In the genomic region with DNA sequence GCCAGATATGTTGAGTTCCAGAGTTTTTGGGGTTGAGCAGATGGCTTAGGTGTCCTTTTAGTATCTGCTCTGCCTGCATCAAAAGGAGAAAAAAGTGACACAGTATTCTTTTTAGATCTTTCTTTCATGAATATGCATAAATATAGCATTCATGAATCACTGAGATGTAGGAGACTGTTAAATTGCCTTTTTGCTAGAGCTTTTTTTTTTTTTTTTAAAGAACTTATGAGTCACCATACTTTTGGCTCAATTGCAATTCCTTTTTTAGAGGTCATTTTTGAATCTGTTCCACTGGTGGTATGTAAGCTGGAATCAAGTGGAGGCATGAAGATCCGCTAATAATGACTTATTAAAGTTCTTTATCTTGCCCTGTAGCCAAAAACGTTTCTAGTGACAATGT, we compare ENCODE assay signal across 19 cellular contexts.
DNase-seq lines count a peak whose midpoint lies in the region; ATAC-seq, FAIRE-seq and TF ChIP-seq lines count a peak whose summit lies in the region.
"Had no signal": no experiment of that assay in that cellular context is flagged by ENCODE, and none has a peak within 500 bp of the region (broad histone marks: within the 10 kb centered on the region; RNA-seq: fewer than 3 reads in every experiment).

No MANE protein-coding gene starts in this region.

- dilution Hi-C loops in endothelial cell of umbilical vein (cut with MboI; ENCODE audit: extremely low pct_ligation_motif_present, low sequenced_read_pairs) = no loop called here

- FAIRE-seq in endothelial cell of umbilical vein (lab: Jason Lieb, UNC) = no peak
- FAIRE-seq: G401.6 had no signal

- H3K4me1 Mint-ChIP-seq in stimulated activated naive B cell treated with anti-CD40 and anti-IgM and Interleukin-4, amounts not matched to agents 10 μg/mL and 1 μg/mL and 100 μg/mL, for 72 hours = no peaks in the 10 kb centered on the region
- H3K4me1 Mint-ChIP-seq: activated CD8-positive, alpha-beta memory T cell treated with anti-CD3 and anti-CD28 coated beads, Interleukin-2, amount 10 ng/mL, durations not matched to agents 7 days and 5 days; activated naive CD8-positive, alpha-beta T cell treated with anti-CD3 and anti-CD28 coated beads, Interleukin-2, amount 10 ng/mL, durations not matched to agents 7 days and 5 days had no signal

- H3K27me3 ChIP-seq in endothelial cell of umbilical vein (ENCODE audit: control insufficient read depth in 2 of 2, insufficient read depth in 2 of 2, low read length in 2 of 2) (no peaks in the 10 kb centered on the region), lung (ENCODE audit: control insufficient read depth, insufficient read depth) (no peaks in the 10 kb centered on the region)
- H3K27me3 ChIP-seq: BLaER1, vagina had no signal

- DNase-seq in AG08395 (ENCODE audit: low spot score) = peak; percentile 73
- DNase-seq in LHCN-M2 (ENCODE audit: low read depth) = peak; percentile 74
- peak; percentile 18 for DNase-seq in endothelial cell of umbilical vein (ENCODE audit: low read depth, low spot score)
- DNase-seq in lung (ENCODE audit: low spot score) = no peak
- no peak for DNase-seq in stimulated activated naive B cell treated with anti-CD40 and anti-IgM and Interleukin-4, amounts not matched to agents 10 μg/mL and 1 μg/mL and 100 μg/mL, for 72 hours
- no peak for DNase-seq in NCI-H1694 treated with DMSO at 0.1 percent for 48 hours (lab: John Stamatoyannopoulos, UW)
- no peak for DNase-seq in HuH-7 (ENCODE audit: low spot score)
- DNase-seq: activated CD8-positive, alpha-beta memory T cell treated with anti-CD3 and anti-CD28 coated beads, Interleukin-2, amount 10 ng/mL, durations not matched to agents 7 days and 5 days; activated naive CD8-positive, alpha-beta T cell treated with anti-CD3 and anti-CD28 coated beads, Interleukin-2, amount 10 ng/mL, durations not matched to agents 7 days and 5 days; effector memory CD8-positive, alpha-beta T cell; KG1; NCI-H2081; SHP77; stimulated activated CD4-positive, alpha-beta T cell treated with anti-CD3 and anti-CD28 coated beads, Interleukin-1b, Interleukin-23, amount 100 ng/mL, for 48 hours had no signal

- H3K4me3 Mint-ChIP-seq in stimulated activated naive B cell treated with anti-CD40 and anti-IgM and Interleukin-4, amounts not matched to agents 10 μg/mL and 1 μg/mL and 100 μg/mL, for 72 hours = no peak overlapping the region
- H3K4me3 Mint-ChIP-seq: activated CD8-positive, alpha-beta memory T cell treated with anti-CD3 and anti-CD28 coated beads, Interleukin-2, amount 10 ng/mL, durations not matched to agents 7 days and 5 days; activated naive CD8-positive, alpha-beta T cell treated with anti-CD3 and anti-CD28 coated beads, Interleukin-2, amount 10 ng/mL, durations not matched to agents 7 days and 5 days; effector memory CD8-positive, alpha-beta T cell had no signal

- no peaks in the 10 kb centered on the region for H3K27me3 Mint-ChIP-seq in stimulated activated naive B cell treated with anti-CD40 and anti-IgM and Interleukin-4, amounts not matched to agents 10 μg/mL and 1 μg/mL and 100 μg/mL, for 72 hours
- H3K27me3 Mint-ChIP-seq: activated CD8-positive, alpha-beta memory T cell treated with anti-CD3 and anti-CD28 coated beads, Interleukin-2, amount 10 ng/mL, durations not matched to agents 7 days and 5 days; activated naive CD8-positive, alpha-beta T cell treated with anti-CD3 and anti-CD28 coated beads, Interleukin-2, amount 10 ng/mL, durations not matched to agents 7 days and 5 days; effector memory CD8-positive, alpha-beta T cell had no signal

- H3K27ac ChIP-seq in endothelial cell of umbilical vein (ENCODE audit: insufficient read depth, low read depth, low read length) (no peak overlapping the region), lung (ENCODE audit: low read depth in 1 of 2, low read length in 1 of 2) (no peak overlapping the region)
- H3K27ac ChIP-seq: BLaER1, parathyroid adenoma, vagina had no signal

- H3K9me3 Mint-ChIP-seq in stimulated activated naive B cell treated with anti-CD40 and anti-IgM and Interleukin-4, amounts not matched to agents 10 μg/mL and 1 μg/mL and 100 μg/mL, for 72 hours = no peaks in the 10 kb centered on the region
- H3K9me3 Mint-ChIP-seq: activated naive CD8-positive, alpha-beta T cell treated with anti-CD3 and anti-CD28 coated beads, Interleukin-2, amount 10 ng/mL, durations not matched to agents 7 days and 5 days had no signal

- H3K36me3 ChIP-seq in endothelial cell of umbilical vein (ENCODE audit: control insufficient read depth in 2 of 2, extremely low read depth in 1 of 2, insufficient read depth in 2 of 2, low read length in 2 of 2) (no peaks in the 10 kb centered on the region), lung (ENCODE audit: control insufficient read depth in 2 of 2, insufficient read depth in 2 of 2, low read length in 2 of 2) (no peaks in the 10 kb centered on the region)
- H3K36me3 ChIP-seq: BLaER1, vagina had no signal

- intact Hi-C loops in endothelial cell of umbilical vein (cut with micrococcal nuclease) = no loop called here

- TF ChIP-seq POLR2A in endothelial cell of umbilical vein (IDR thresholded peaks at IDR 0.05; ENCODE audit: low read depth, low read length) = no peak

- no peaks in the 10 kb centered on the region for H4K20me1 ChIP-seq in endothelial cell of umbilical vein (replicated peaks; ENCODE audit: control insufficient read depth, extremely low read depth, insufficient read depth, low read length)

- ATAC-seq in lung (ENCODE audit: insufficient read depth, low FRiP score) (peak; percentile 42), HG03571 (IDR thresholded peaks at IDR 0.05; ENCODE audit: unreplicated experiment) (no peak)
- no peak for ATAC-seq in stimulated activated naive B cell treated with anti-CD40 and anti-IgM and Interleukin-4, amounts not matched to agents 10 μg/mL and 1 μg/mL and 100 μg/mL, for 72 hours (replicated peaks)
- ATAC-seq: activated CD8-positive, alpha-beta memory T cell treated with anti-CD3 and anti-CD28 coated beads, Interleukin-2, amount 10 ng/mL, durations not matched to agents 7 days and 5 days; effector memory CD8-positive, alpha-beta T cell had no signal

- no peak overlapping the region for H3K27ac Mint-ChIP-seq in stimulated activated naive B cell treated with anti-CD40 and anti-IgM and Interleukin-4, amounts not matched to agents 10 μg/mL and 1 μg/mL and 100 μg/mL, for 72 hours
- H3K27ac Mint-ChIP-seq: activated CD8-positive, alpha-beta memory T cell treated with anti-CD3 and anti-CD28 coated beads, Interleukin-2, amount 10 ng/mL, durations not matched to agents 7 days and 5 days; activated naive CD8-positive, alpha-beta T cell treated with anti-CD3 and anti-CD28 coated beads, Interleukin-2, amount 10 ng/mL, durations not matched to agents 7 days and 5 days; effector memory CD8-positive, alpha-beta T cell had no signal

- TF ChIP-seq CTCF in endothelial cell of umbilical vein (IDR thresholded peaks at IDR 0.05; ENCODE audit: extremely low read depth in 1 of 2, insufficient read depth in 1 of 2, low read depth in 1 of 2, low read length in 2 of 2) (no peak), lung (IDR thresholded peaks at IDR 0.05; ENCODE audit: control extremely low read depth, extremely low read depth) (no peak)

- H3K4me2 ChIP-seq in endothelial cell of umbilical vein (ENCODE audit: insufficient read depth, low read length) = no peak overlapping the region
- H3K4me2 ChIP-seq: BLaER1 had no signal

- no peak overlapping the region for H3K9ac ChIP-seq in endothelial cell of umbilical vein (replicated peaks; ENCODE audit: extremely low read depth, insufficient read depth, low read length)
- H3K9ac ChIP-seq: BLaER1, parathyroid adenoma had no signal

- no peaks in the 10 kb centered on the region for H3K9me1 ChIP-seq in endothelial cell of umbilical vein (replicated peaks; ENCODE audit: control insufficient read depth, extremely low read depth, insufficient read depth, low read length)

- no peaks in the 10 kb centered on the region for H3K79me2 ChIP-seq in endothelial cell of umbilical vein (ENCODE audit: control insufficient read depth, insufficient read depth, low read length)
- H3K79me2 ChIP-seq: parathyroid adenoma had no signal

- no peaks in the 10 kb centered on the region for H3K36me3 Mint-ChIP-seq in stimulated activated naive B cell treated with anti-CD40 and anti-IgM and Interleukin-4, amounts not matched to agents 10 μg/mL and 1 μg/mL and 100 μg/mL, for 72 hours
- H3K36me3 Mint-ChIP-seq: activated CD8-positive, alpha-beta memory T cell treated with anti-CD3 and anti-CD28 coated beads, Interleukin-2, amount 10 ng/mL, durations not matched to agents 7 days and 5 days; activated naive CD8-positive, alpha-beta T cell treated with anti-CD3 and anti-CD28 coated beads, Interleukin-2, amount 10 ng/mL, durations not matched to agents 7 days and 5 days had no signal

- CTCF ChIA-PET in endothelial cell of umbilical vein (lab: Charles Lee) = interaction anchor here (0.7 kb wide), 1 partner anchor 41 kb away, joined by 3 read pairs; no protein-coding TSS in a partner anchor

- POLR2A ChIA-PET in endothelial cell of umbilical vein (lab: Charles Lee) = no interaction called here

- no peak overlapping the region for H3K4me3 ChIP-seq in endothelial cell of umbilical vein (replicated peaks in 1 of 3; ENCODE audit: insufficient read depth in 1 of 3, low read depth in 1 of 3, low read length in 3 of 3)
- no peak overlapping the region for H3K4me3 ChIP-seq in lung
- H3K4me3 ChIP-seq: BLaER1, vagina had no signal

- H3K9me3 ChIP-seq in endothelial cell of umbilical vein (replicated peaks; ENCODE audit: control insufficient read depth, insufficient read depth, low read length) (no peaks in the 10 kb centered on the region), lung (ENCODE audit: control insufficient read depth in 2 of 2, insufficient read depth in 1 of 2, low read length in 1 of 2) (no peaks in the 10 kb centered on the region)
- H3K9me3 ChIP-seq: BLaER1, vagina had no signal

- BruUV-seq in endothelial cell of umbilical vein (replicated peaks; lab: Mats Ljungman, UMichigan) = no TSS peak

- WGBS in lung, 2 donors = 38 to 74% methylated on average over 2 of the region's 2 CpGs

- H2AFZ ChIP-seq in endothelial cell of umbilical vein (ENCODE audit: low read depth, low read length) = no peak overlapping the region
- H2AFZ ChIP-seq: parathyroid adenoma had no signal

- no peaks in the 10 kb centered on the region for H3K4me1 ChIP-seq in endothelial cell of umbilical vein (ENCODE audit: control insufficient read depth, extremely low read depth, insufficient read depth, low read length)
- H3K4me1 ChIP-seq in lung (ENCODE audit: control insufficient read depth in 2 of 2, insufficient read depth in 2 of 2, low read length in 2 of 2) = peaks cover 0 to 4% of the 10 kb centered on the region in 2 donors
- H3K4me1 ChIP-seq: BLaER1, parathyroid adenoma, vagina had no signal

TF ChIP-seq in endothelial cell of umbilical vein, 7 proteins besides CTCF, POLR2A, EP300 and RAD21:
- peak; percentile 51 for TF ChIP-seq FOS (IDR thresholded peaks at IDR 0.05; ENCODE audit: borderline replicate concordance, insufficient read depth, low read length)
- no peak for TF ChIP-seq EZH2 (IDR thresholded peaks at IDR 0.05; ENCODE audit: borderline replicate concordance, low read depth, low read length, severe bottlenecking)

Comparison
In these comparisons a context has a peak if more than half of its experiments do, and no peak if none do; other contexts are left out.
1. DNase-seq: peak in AG08395 (single experiment), LHCN-M2 (single experiment) and endothelial cell of umbilical vein (single experiment); none in lung (single experiment), stimulated activated naive B cell treated with anti-CD40 and anti-IgM and Interleukin-4, amounts not matched to agents 10 μg/mL and 1 μg/mL and 100 μg/mL, for 72 hours (single experiment), NCI-H1694 treated with DMSO at 0.1 percent for 48 hours (single experiment) and HuH-7 (single experiment).